In the genomic region with DNA sequence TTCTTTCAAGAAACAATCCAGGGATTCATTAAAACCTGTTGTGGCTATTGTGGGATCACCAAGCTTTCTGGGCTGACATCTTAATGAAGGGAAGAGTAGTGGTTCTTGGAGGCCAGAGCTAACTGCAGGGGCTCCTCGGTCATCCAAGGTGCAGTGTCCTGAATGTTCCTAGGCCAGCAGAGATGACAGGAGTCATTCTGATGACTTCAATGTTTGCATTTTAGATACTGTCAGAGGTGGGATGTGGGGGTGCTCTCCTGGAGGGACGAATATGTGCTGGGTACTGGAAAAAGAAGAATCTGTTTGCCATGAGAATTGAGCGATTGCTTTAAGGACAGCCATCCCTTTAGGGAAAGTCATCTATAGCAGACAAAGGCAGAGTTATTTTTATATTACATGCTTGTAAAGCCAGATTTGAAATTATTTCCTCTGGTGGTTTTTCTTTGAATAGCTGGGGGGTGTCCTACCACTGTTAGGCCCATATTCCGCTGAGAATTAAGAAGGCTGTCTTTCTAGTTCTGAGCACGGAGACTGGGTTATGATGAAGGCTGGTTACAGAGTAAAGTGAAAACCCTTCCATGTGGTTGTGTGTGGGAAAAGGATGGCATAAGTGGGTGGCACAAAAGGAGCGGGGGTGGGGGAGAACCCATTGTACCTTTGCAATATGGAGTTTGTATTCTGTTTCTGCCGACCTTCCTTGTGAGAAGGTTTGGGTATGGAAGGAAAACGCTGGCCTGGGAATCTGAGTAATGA, we compare ENCODE assay signal across 24 cellular contexts. TPM values are rescaled to one million over a fixed set of nuclear protein-coding genes. Genes with fewer than 3 reads are reported as not detected.
A peak's percentile ranks its signal among the peaks of the same experiment; 100 is the strongest.
DNase-seq lines count a peak whose midpoint lies in the region; ATAC-seq, FAIRE-seq and TF ChIP-seq lines count a peak whose summit lies in the region.
"Had no signal": no experiment of that assay in that cellular context is flagged by ENCODE, and none has a peak within 500 bp of the region (broad histone marks: within the 10 kb centered on the region; RNA-seq: fewer than 3 reads in every experiment).

No MANE protein-coding gene starts in this region.

- TF ChIP-seq EP300 in HepG2 (IDR thresholded peaks at IDR 0.05; ENCODE audit: low read depth in 2 of 2, low read length in 2 of 2) (no peak), HepG2 (CRISPR knock-in tag; IDR thresholded peaks at IDR 0.05; ENCODE audit: borderline replicate concordance) (no peak)

- POLR2A ChIA-PET in CD4-positive, alpha-beta memory T cell (lab: Charles Lee; ENCODE audit: partially characterized antibody): interaction anchor here (1.8 kb wide), 1 partner anchor 12 kb away, joined by 6 read pairs; no protein-coding TSS in a partner anchor
- POLR2A ChIA-PET in HepG2 (lab: Yijun Ruan, JAX): interaction anchor here (0.9 to 13.8 kb wide), 4 partner anchors 13 to 175 kb away, joined by 3 to 626 read pairs (median 7); no protein-coding TSS in a partner anchor

- H3K9me3 Mint-ChIP-seq in CD4-positive, alpha-beta memory T cell: peaks cover 0 to 1% (median 0%) of the 10 kb centered on the region in 8 donors
- H3K9me3 Mint-ChIP-seq: activated naive CD4-positive, alpha-beta T cell treated with anti-CD3 and anti-CD28 coated beads, Interleukin-2, amount 50 U/mL, for 72 hours; activated T-helper 1 cell treated with anti-CD3 and anti-CD28 coated beads, Interleukin-12 subunit alpha, Interleukin-12 subunit beta, Interleukin-2, Interleukin-4 antibody, amounts not matched to agents 30 ng/mL and 10 ng/mL and 1 ng/mL, durations not matched to agents 14 hours and 24 hours and 36 hours; CD4-positive, alpha-beta T cell; effector memory CD8-positive, alpha-beta T cell; HFFc6; neural progenitor cell; T-helper 1 cell treated with Interleukin-12 subunit alpha and Interleukin-12 subunit beta and Interleukin-4 antibody, amounts not matched to agents 30 μg/mL and 1 μg/mL, for 36 hours had no signal

- H3K9ac ChIP-seq in HepG2 (ENCODE audit: insufficient read depth, low read depth, low read length): peak overlapping the region; percentile 97
- H3K9ac ChIP-seq: GM23248, neural progenitor cell had no signal

- FAIRE-seq in HepG2 (lab: Jason Lieb, UNC): no peak
- FAIRE-seq: frontal cortex had no signal

- no peak overlapping the region for H3K27ac ChIP-seq in CD4-positive, alpha-beta memory T cell (ENCODE audit: low read depth, low read length)
- peak overlapping the region in 3 of 5 donors; percentile 90 to 95 (median 92) for H3K27ac ChIP-seq in adrenal gland
- peak overlapping the region; percentile 84 for H3K27ac ChIP-seq in HepG2 (ENCODE audit: extremely low read length, insufficient read depth, low read length)
- peak overlapping the region; percentile 87 to 93 (median 87) for H3K27ac ChIP-seq in thyroid gland
- H3K27ac ChIP-seq in SJCRH30: no peak overlapping the region
- peak overlapping the region in 1 of 2 donors; percentile 77 for H3K27ac ChIP-seq in testis
- H3K27ac ChIP-seq: GM23248, neural progenitor cell had no signal

- peaks cover 99% of the 10 kb centered on the region for H3K79me2 ChIP-seq in HepG2 (ENCODE audit: insufficient read depth, low read length)

- CTCF ChIA-PET in CD4-positive, alpha-beta memory T cell (lab: Charles Lee; ENCODE audit: partially characterized antibody): interaction anchor here (1.3 kb wide), 1 partner anchor 22 kb away, joined by 5 read pairs; no protein-coding TSS in a partner anchor
- CTCF ChIA-PET in HepG2 (lab: Yijun Ruan, JAX; ENCODE audit: low intra/inter-chr PET ratio, low total read pairs): no interaction called here

- no peak for TF ChIP-seq POLR2A in adrenal gland (IDR thresholded peaks at IDR 0.05)
- peak; percentile 5 to 46; a peak in 2 of 4 replicates for TF ChIP-seq POLR2A in HepG2 (IDR thresholded peaks at IDR 0.05; ENCODE audit: insufficient read depth in 1 of 2, low read depth in 2 of 2, low read length in 2 of 2)
- no peak for TF ChIP-seq POLR2A in thyroid gland (IDR thresholded peaks at IDR 0.05)
- no peak for TF ChIP-seq POLR2A in testis (IDR thresholded peaks at IDR 0.05)

- ATAC-seq in HepG2: peak; percentile 16; the same call in 2 of the 3 replicates
- ATAC-seq: activated naive CD4-positive, alpha-beta T cell treated with anti-CD3 and anti-CD28 coated beads, Interleukin-2, amount 50 U/mL, for 72 hours; effector memory CD8-positive, alpha-beta T cell; esophagus mucosa had no signal

- DNase-seq in CD4-positive, alpha-beta memory T cell: no peak
- no peak for DNase-seq in adrenal gland
- DNase-seq in HepG2 (ENCODE audit: low spot score): no peak
- no peak for DNase-seq in thyroid gland
- DNase-seq in SJCRH30: no peak
- no peak for DNase-seq in testis
- DNase-seq in anterior cingulate cortex (lab: John Stamatoyannopoulos, UW): no peak
- DNase-seq: activated CD4-positive, alpha-beta T cell treated with anti-CD3 and anti-CD28 coated beads, Interleukin-2, amount 50 U/mL, for 1 hour; CD4-positive, alpha-beta T cell; effector memory CD8-positive, alpha-beta T cell; GM23248; HFFc6; MG63; NCI-H2029 treated with DMSO at 0.1 percent for 48 hours; NCI-H226; NCI-H748 treated with DMSO at 0.1 percent for 48 hours had no signal

- no peaks in the 10 kb centered on the region for H3K9me3 ChIP-seq in CD4-positive, alpha-beta memory T cell (ENCODE audit: control insufficient read depth in 1 of 2, low read length in 2 of 2)
- H3K9me3 ChIP-seq in adrenal gland (replicated peaks in 1 of 3) (no peaks in the 10 kb centered on the region), HepG2 (ENCODE audit: low read length) (no peaks in the 10 kb centered on the region), thyroid gland (no peaks in the 10 kb centered on the region), SJCRH30 (replicated peaks) (no peaks in the 10 kb centered on the region), testis (no peaks in the 10 kb centered on the region)
- H3K9me3 ChIP-seq: MG63 had no signal

- H3K36me3 Mint-ChIP-seq in CD4-positive, alpha-beta memory T cell: peaks cover 8 to 18% of the 10 kb centered on the region in 2 donors
- H3K36me3 Mint-ChIP-seq: IgD-negative memory B cell, neural progenitor cell had no signal

- peaks cover 12 to 44% (median 21%) of the 10 kb centered on the region in 4 donors for H3K4me1 Mint-ChIP-seq in CD4-positive, alpha-beta memory T cell
- H3K4me1 Mint-ChIP-seq: IgD-negative memory B cell, neural progenitor cell had no signal

- H3K27me3 Mint-ChIP-seq in CD4-positive, alpha-beta memory T cell: peaks cover 0 to 2% of the 10 kb centered on the region in 2 donors

- H3K27ac Mint-ChIP-seq in CD4-positive, alpha-beta memory T cell: peak overlapping the region in 4 of 7 donors; percentile 15 to 84 (median 60)
- H3K27ac Mint-ChIP-seq: activated naive CD4-positive, alpha-beta T cell treated with anti-CD3 and anti-CD28 coated beads, Interleukin-2, amount 50 U/mL, for 72 hours; activated T-helper 1 cell treated with anti-CD3 and anti-CD28 coated beads, Interleukin-12 subunit alpha, Interleukin-12 subunit beta, Interleukin-2, Interleukin-4 antibody, amounts not matched to agents 30 ng/mL and 10 ng/mL and 1 ng/mL, durations not matched to agents 14 hours and 24 hours and 36 hours; CD4-positive, alpha-beta T cell; effector memory CD8-positive, alpha-beta T cell; HFFc6; IgD-negative memory B cell; neural progenitor cell; T-helper 1 cell treated with Interleukin-12 subunit alpha and Interleukin-12 subunit beta and Interleukin-4 antibody, amounts not matched to agents 30 μg/mL and 1 μg/mL, for 36 hours had no signal

- H4K20me1 ChIP-seq in HepG2 (ENCODE audit: insufficient read depth, low read length): peaks cover 15% of the 10 kb centered on the region

- 80 to 88% (median 86%) methylated on average over 8 of the region's 8 CpGs for WGBS in adrenal gland, 4 donors
- WGBS in HepG2 (ENCODE audit: low lambda C conversion rate): 12% methylated on average over 8 of the region's 8 CpGs
- WGBS in thyroid gland, 2 donors: 87 to 89% methylated on average over 8 of the region's 8 CpGs
- 83 to 91% methylated on average over 8 of the region's 8 CpGs for WGBS in testis, 2 donors

- H3K4me3 Mint-ChIP-seq in CD4-positive, alpha-beta memory T cell: peak overlapping the region in 2 of 8 donors; percentile 26 to 38
- H3K4me3 Mint-ChIP-seq: activated T-helper 1 cell treated with anti-CD3 and anti-CD28 coated beads, Interleukin-12 subunit alpha, Interleukin-12 subunit beta, Interleukin-2, Interleukin-4 antibody, amounts not matched to agents 30 ng/mL and 10 ng/mL and 1 ng/mL, durations not matched to agents 14 hours and 24 hours and 36 hours; CD4-positive, alpha-beta T cell; effector memory CD8-positive, alpha-beta T cell; HFFc6; IgD-negative memory B cell; neural progenitor cell; T-helper 1 cell treated with Interleukin-12 subunit alpha and Interleukin-12 subunit beta and Interleukin-4 antibody, amounts not matched to agents 30 μg/mL and 1 μg/mL, for 36 hours had no signal

- no TSS peak for BruUV-seq in HepG2 (replicated peaks; lab: Mats Ljungman, UMichigan)

- no peak overlapping the region for H2AFZ ChIP-seq in HepG2 (ENCODE audit: low read length)
- H2AFZ ChIP-seq: GM23248, neural progenitor cell had no signal

- intact Hi-C loops in CD4-positive, alpha-beta memory T cell (cut with micrococcal nuclease): no loop called here
- intact Hi-C loops in adrenal gland (cut with DNase I) (no loop called here), HepG2 (cut with micrococcal nuclease; ENCODE audit: unreplicated experiment) (no loop called here), thyroid gland (cut with DNase I) (no loop called here), testis (cut with DNase I; ENCODE audit: low total_unique reads) (no loop called here)

- peak overlapping the region; percentile 93 for H3K4me2 ChIP-seq in HepG2 (ENCODE audit: low read depth, low read length)
- H3K4me2 ChIP-seq: neural progenitor cell had no signal

- no peak for TF ChIP-seq RAD21 in HepG2 (CRISPR knock-in tag; IDR thresholded peaks at IDR 0.05)

- in situ Hi-C loops in HepG2 (cut with HindIII; ENCODE audit: extremely low pct_ligation_motif_present, low pct_unique_long_range_greater_than_20kb): no loop called here

- no peaks in the 10 kb centered on the region for H3K4me1 ChIP-seq in CD4-positive, alpha-beta memory T cell (ENCODE audit: insufficient read depth, low read length)
- peaks cover 43 to 62% of the 10 kb centered on the region in 2 donors for H3K4me1 ChIP-seq in adrenal gland (replicated peaks in 1 of 2)
- peaks cover 56% of the 10 kb centered on the region for H3K4me1 ChIP-seq in HepG2 (ENCODE audit: insufficient read depth, low read length)
- H3K4me1 ChIP-seq in thyroid gland: peaks cover 68 to 77% of the 10 kb centered on the region in 2 donors
- H3K4me1 ChIP-seq in SJCRH30: no peaks in the 10 kb centered on the region
- peaks cover 39% of the 10 kb centered on the region for H3K4me1 ChIP-seq in testis
- H3K4me1 ChIP-seq: neural progenitor cell had no signal

- no peak for TF ChIP-seq CTCF in adrenal gland (IDR thresholded peaks at IDR 0.05)
- no peak for TF ChIP-seq CTCF in HepG2 (CRISPR knock-in tag; IDR thresholded peaks at IDR 0.05)
- TF ChIP-seq CTCF in thyroid gland (IDR thresholded peaks at IDR 0.05): no peak
- TF ChIP-seq CTCF in testis (IDR thresholded peaks at IDR 0.05): no peak

- H3K27me3 ChIP-seq in CD4-positive, alpha-beta memory T cell (ENCODE audit: insufficient read depth, low read length): no peaks in the 10 kb centered on the region
- no peaks in the 10 kb centered on the region for H3K27me3 ChIP-seq in adrenal gland
- peaks cover 0 to 3% of the 10 kb centered on the region in 2 experiments; a peak in 1 of 5 replicates for H3K27me3 ChIP-seq in HepG2 (ENCODE audit: control insufficient read depth in 1 of 2, insufficient read depth in 2 of 2, low read length in 2 of 2)
- no peaks in the 10 kb centered on the region for H3K27me3 ChIP-seq in thyroid gland
- no peaks in the 10 kb centered on the region for H3K27me3 ChIP-seq in SJCRH30
- H3K27me3 ChIP-seq in testis: no peaks in the 10 kb centered on the region
- H3K27me3 ChIP-seq: MG63 had no signal

- H3K36me3 ChIP-seq in CD4-positive, alpha-beta memory T cell (ENCODE audit: insufficient read depth, low read length): no peaks in the 10 kb centered on the region
- H3K36me3 ChIP-seq in adrenal gland (replicated peaks in 1 of 2) (no peaks in the 10 kb centered on the region), HepG2 (replicated peaks in 1 of 2; ENCODE audit: control insufficient read depth in 1 of 2, insufficient read depth in 2 of 2, low read length in 2 of 2) (peaks cover 21 to 89% of the 10 kb centered on the region in 2 experiments), thyroid gland (no peaks in the 10 kb centered on the region), SJCRH30 (no peaks in the 10 kb centered on the region), testis (ENCODE audit: low read depth, missing control alignments) (no peaks in the 10 kb centered on the region)
- H3K36me3 ChIP-seq: MG63, neural progenitor cell had no signal

- no peak overlapping the region for H3K4me3 ChIP-seq in CD4-positive, alpha-beta memory T cell (ENCODE audit: low read length in 2 of 2)
- H3K4me3 ChIP-seq in adrenal gland: no peak overlapping the region
- peak overlapping the region; percentile 81 to 93 (median 83) for H3K4me3 ChIP-seq in HepG2 (replicated peaks in 1 of 3; ENCODE audit: insufficient read depth in 1 of 3, low read depth in 2 of 3, low read length in 3 of 3)
- H3K4me3 ChIP-seq in thyroid gland (replicated peaks in 1 of 3): no peak overlapping the region
- H3K4me3 ChIP-seq in SJCRH30: no peak overlapping the region
- no peak overlapping the region for H3K4me3 ChIP-seq in testis
- H3K4me3 ChIP-seq: GM23248, lung, MG63, neural progenitor cell had no signal

RNA-seq across cellular contexts. Expression of a gene that starts 7.4 kb away (rescaled TPM):
- total RNA-seq in CD4-positive, alpha-beta memory T cell: 1 to 10 TPM; 3.5 to 3.9 TPM
- polyA plus RNA-seq in CD4-positive, alpha-beta memory T cell: 1 to 10 TPM; 3.2 to 3.7 TPM
- total RNA-seq in adrenal gland (10 to 100 TPM; 15.0 to 74.3 (median 34.3) TPM), HepG2 (2016; rRNA removed; fragmentation: Illumina TruSeq; extraction: Trizol) (197 and 202 TPM in 2 replicates), thyroid gland (10 to 100 TPM; 39.4 to 54.1 (median 51.7) TPM), testis (10 to 100 TPM; 14.5 to 23.4 TPM)
- polyA plus RNA-seq in adrenal gland (10 to 100 TPM in 1 of 3 donors, 1 to 10 TPM in 2; 8.8 to 15.0 (median 9.7) TPM), HepG2 (2011; rRNA removed) (346 and 353 TPM in 2 replicates), testis (ENCODE audit: insufficient read depth, low read depth, low replicate concordance) (7.0 TPM)
- total RNA-seq in HepG2 (2016; cell fraction: cytosol; rRNA removed; fragmentation: Illumina TruSeq; extraction: Trizol; ENCODE audit: low read depth): 34.5 and 39.5 TPM in 2 replicates
- 175 and 198 TPM in 2 replicates for total RNA-seq in HepG2 (2016; cell fraction: insoluble cytoplasmic fraction; rRNA removed; fragmentation: Illumina TruSeq; extraction: Trizol)
- 156 and 157 TPM in 2 replicates for total RNA-seq in HepG2 (2016; cell fraction: membrane; rRNA removed; fragmentation: Illumina TruSeq; extraction: Trizol)
- total RNA-seq in HepG2 (2016; cell fraction: nucleus; rRNA removed; fragmentation: Illumina TruSeq; extraction: Trizol): 187 and 216 TPM in 2 replicates
- 266 and 275 TPM in 2 replicates for polyA plus RNA-seq in HepG2 (2011; cell fraction: cytosol; rRNA removed)
- polyA plus RNA-seq in HepG2 (2011; cell fraction: nucleus; rRNA removed): 442 and 465 TPM in 2 replicates
- polyA plus RNA-seq in HepG2 (2012): 217 and 233 TPM in 2 replicates
- 21.4 and 26.2 TPM in 2 replicates for polyA plus RNA-seq in HepG2 (2016; cell fraction: cytosol; fragmentation: Illumina TruSeq; extraction: Trizol; ENCODE audit: low read depth)
- 217 and 237 TPM in 2 replicates for polyA plus RNA-seq in HepG2 (2016; cell fraction: insoluble cytoplasmic fraction; fragmentation: Illumina TruSeq; extraction: Trizol; ENCODE audit: low read depth)
- polyA plus RNA-seq in HepG2 (2016; cell fraction: membrane; fragmentation: Illumina TruSeq; extraction: Trizol; ENCODE audit: low read depth): 106 and 107 TPM in 2 replicates
- 258 and 265 TPM in 2 replicates for polyA plus RNA-seq in HepG2 (2016; cell fraction: nucleus; fragmentation: Illumina TruSeq; extraction: Trizol; ENCODE audit: insufficient read depth, low read depth)
- 1.0 and 1,188 TPM in 2 replicates for polyA minus RNA-seq in HepG2 (2011; rRNA and poly(A)+ RNA removed; ENCODE audit: low replicate concordance)
- 240 and 275 TPM in 2 replicates for polyA minus RNA-seq in HepG2 (2011; cell fraction: cytosol; rRNA and poly(A)+ RNA removed)
- polyA minus RNA-seq in HepG2 (2011; cell fraction: nucleus; rRNA and poly(A)+ RNA removed): 508 and 622 TPM in 2 replicates
- total RNA-seq in SJCRH30 (2014; rRNA removed; shearing (Covaris generic)): 1.5 and 2.4 TPM in 2 replicates
- total RNA-seq: GM23248, HFFc6 had no signal
- polyA plus RNA-seq: IgD-negative memory B cell had no signal

Comparison
In these comparisons a context has a peak if more than half of its experiments do, and no peak if none do; other contexts are left out.
1. H3K27ac ChIP-seq: peak in adrenal gland (3 of 5), HepG2 (single experiment) and thyroid gland (3 of 3); none in CD4-positive, alpha-beta memory T cell (single experiment) and SJCRH30 (single experiment).
2. H3K4me3 ChIP-seq: peak in HepG2 (3 of 3); none in CD4-positive, alpha-beta memory T cell (0 of 2), adrenal gland (0 of 4), thyroid gland (0 of 3), SJCRH30 (single experiment) and testis (0 of 2).
3. POLR2A ChIP-seq: peak in HepG2 (2 of 2); none in adrenal gland (0 of 2), thyroid gland (0 of 2) and testis (single experiment).